In the genomic region with DNA sequence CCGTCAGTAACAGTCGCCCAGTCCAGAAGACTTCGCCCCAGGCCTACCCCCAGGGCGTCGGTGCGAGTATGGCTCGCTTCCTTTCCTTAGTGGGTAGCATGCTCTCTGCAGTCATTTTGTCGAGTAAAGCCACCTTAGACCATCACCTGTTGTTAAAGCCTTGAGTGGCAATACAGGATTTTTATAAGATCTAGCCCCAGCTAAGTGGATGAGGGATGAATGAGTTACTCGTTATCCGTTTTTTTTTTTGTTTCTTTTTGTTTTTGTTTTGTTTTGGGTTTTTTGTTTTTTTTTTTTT, we compare ENCODE assay signal across 1 cellular context.
A peak's percentile ranks its signal among the peaks of the same experiment; 100 is the strongest.
TF ChIP-seq lines count a peak whose summit lies in the region.

No MANE protein-coding gene starts in this region.

TF ChIP-seq in HepG2, 621 proteins besides CTCF, POLR2A, EP300 and RAD21 (continued from another document and continues in another):
- TF ChIP-seq SP5 (CRISPR knock-in tag; IDR thresholded peaks at IDR 0.05; ENCODE audit: borderline replicate concordance, low read depth) (no peak), NR2F6 (IDR thresholded peaks at IDR 0.05) (no peak), NR2F6 (CRISPR knock-in tag; IDR thresholded peaks at IDR 0.05) (no peak), ZNF773 (CRISPR knock-in tag; IDR thresholded peaks at IDR 0.05; ENCODE audit: borderline replicate concordance) (0 out of 2 replicates have a peak, but pooled peaks have one; percentile 3), ZNF44 (CRISPR knock-in tag; IDR thresholded peaks at IDR 0.05) (no peak), ZNF761 (CRISPR knock-in tag; conservative IDR thresholded peaks at IDR 0.05) (0 out of 2 replicates have a peak, but pooled peaks have one; percentile 26), ZFP62 (CRISPR knock-in tag; IDR thresholded peaks at IDR 0.05) (no peak), BRCA1 (CRISPR knock-in tag; IDR thresholded peaks at IDR 0.05) (0 out of 2 replicates have a peak, but pooled peaks have one; percentile 9), ZNF367 (CRISPR knock-in tag; IDR thresholded peaks at IDR 0.05; ENCODE audit: borderline replicate concordance) (no peak), KDM2A (CRISPR knock-in tag; IDR thresholded peaks at IDR 0.05; ENCODE audit: borderline replicate concordance, low read depth) (peak; percentile 65; the same call in 1 of the 2 replicates), ZNF136 (CRISPR knock-in tag; IDR thresholded peaks at IDR 0.05; ENCODE audit: low read depth) (no peak), MAFG (CRISPR knock-in tag; IDR thresholded peaks at IDR 0.05) (no peak), SOX5 (CRISPR knock-in tag; IDR thresholded peaks at IDR 0.05; ENCODE audit: borderline replicate concordance) (0 out of 2 replicates have a peak, but pooled peaks have one; percentile 31), REL (CRISPR knock-in tag; conservative IDR thresholded peaks at IDR 0.05) (no peak), HNRNPK (IDR thresholded peaks at IDR 0.05; ENCODE audit: low read depth, low read length, poor library complexity, severe bottlenecking) (no peak), SCMH1 (CRISPR knock-in tag; IDR thresholded peaks at IDR 0.05; ENCODE audit: borderline replicate concordance) (no peak), ZMYM3 (CRISPR knock-in tag; IDR thresholded peaks at IDR 0.05) (peak; percentile 35; the same call in 1 of the 2 replicates), ZNF331 (CRISPR knock-in tag; IDR thresholded peaks at IDR 0.05) (peak; percentile 15; the same call in 1 of the 2 replicates), NFKBIZ (CRISPR knock-in tag; IDR thresholded peaks at IDR 0.05) (no peak), SNAI1 (CRISPR knock-in tag; IDR thresholded peaks at IDR 0.05; ENCODE audit: borderline replicate concordance) (no peak), HNRNPUL1 (IDR thresholded peaks at IDR 0.05; ENCODE audit: low read depth, low read length) (no peak), ZNF296 (CRISPR knock-in tag; conservative IDR thresholded peaks at IDR 0.05) (no peak), ZNF616 (CRISPR knock-in tag; IDR thresholded peaks at IDR 0.05; ENCODE audit: low read depth) (0 out of 2 replicates have a peak, but pooled peaks have one; percentile 8), PAF1 (CRISPR knock-in tag; IDR thresholded peaks at IDR 0.05) (no peak), SAP130 (CRISPR knock-in tag; IDR thresholded peaks at IDR 0.05; ENCODE audit: low read depth) (0 out of 2 replicates have a peak, but pooled peaks have one; percentile 3), FOXP1 (IDR thresholded peaks at IDR 0.05) (no peak), FOXP1 (CRISPR knock-in tag; IDR thresholded peaks at IDR 0.05) (no peak), NFE2L2 (IDR thresholded peaks at IDR 0.05; ENCODE audit: low read length) (no peak), THAP11 (CRISPR knock-in tag; IDR thresholded peaks at IDR 0.05) (no peak), DMAP1 (CRISPR knock-in tag; IDR thresholded peaks at IDR 0.05) (no peak), ARID2 (CRISPR knock-in tag; IDR thresholded peaks at IDR 0.05; ENCODE audit: borderline replicate concordance) (no peak), ZNF615 (CRISPR knock-in tag; IDR thresholded peaks at IDR 0.05; ENCODE audit: borderline replicate concordance) (no peak), RFX1 (IDR thresholded peaks at IDR 0.05) (no peak), ZNF839 (CRISPR knock-in tag; IDR thresholded peaks at IDR 0.05; ENCODE audit: borderline replicate concordance) (no peak), ATM (IDR thresholded peaks at IDR 0.05; ENCODE audit: borderline replicate concordance) (no peak)
- TF ChIP-seq, protein P1, sequence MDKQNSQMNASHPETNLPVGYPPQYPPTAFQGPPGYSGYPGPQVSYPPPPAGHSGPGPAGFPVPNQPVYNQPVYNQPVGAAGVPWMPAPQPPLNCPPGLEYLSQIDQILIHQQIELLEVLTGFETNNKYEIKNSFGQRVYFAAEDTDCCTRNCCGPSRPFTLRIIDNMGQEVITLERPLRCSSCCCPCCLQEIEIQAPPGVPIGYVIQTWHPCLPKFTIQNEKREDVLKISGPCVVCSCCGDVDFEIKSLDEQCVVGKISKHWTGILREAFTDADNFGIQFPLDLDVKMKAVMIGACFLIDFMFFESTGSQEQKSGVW (CRISPR knock-in tag; IDR thresholded peaks at IDR 0.05; ENCODE audit: borderline replicate concordance), result no peak
- TF ChIP-seq, protein P2, sequence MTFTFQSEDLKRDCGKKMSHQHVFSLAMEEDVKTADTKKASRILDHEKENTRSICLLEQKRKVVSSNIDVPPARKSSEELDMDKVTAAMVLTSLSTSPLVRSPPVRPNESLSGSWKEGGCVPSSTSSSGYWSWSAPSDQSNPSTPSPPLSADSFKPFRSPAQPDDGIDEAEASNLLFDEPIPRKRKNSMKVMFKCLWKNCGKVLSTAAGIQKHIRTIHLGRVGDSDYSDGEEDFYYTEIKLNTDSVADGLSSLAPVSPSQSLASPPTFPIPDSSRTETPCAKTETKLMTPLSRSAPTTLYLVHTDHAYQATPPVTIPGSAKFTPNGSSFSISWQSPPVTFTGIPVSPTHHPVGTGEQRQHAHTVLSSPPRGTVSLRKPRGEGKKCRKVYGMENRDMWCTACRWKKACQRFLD (CRISPR knock-in tag; IDR thresholded peaks at IDR 0.05; ENCODE audit: borderline replicate concordance), result no peak
- TF ChIP-seq, protein P3, sequence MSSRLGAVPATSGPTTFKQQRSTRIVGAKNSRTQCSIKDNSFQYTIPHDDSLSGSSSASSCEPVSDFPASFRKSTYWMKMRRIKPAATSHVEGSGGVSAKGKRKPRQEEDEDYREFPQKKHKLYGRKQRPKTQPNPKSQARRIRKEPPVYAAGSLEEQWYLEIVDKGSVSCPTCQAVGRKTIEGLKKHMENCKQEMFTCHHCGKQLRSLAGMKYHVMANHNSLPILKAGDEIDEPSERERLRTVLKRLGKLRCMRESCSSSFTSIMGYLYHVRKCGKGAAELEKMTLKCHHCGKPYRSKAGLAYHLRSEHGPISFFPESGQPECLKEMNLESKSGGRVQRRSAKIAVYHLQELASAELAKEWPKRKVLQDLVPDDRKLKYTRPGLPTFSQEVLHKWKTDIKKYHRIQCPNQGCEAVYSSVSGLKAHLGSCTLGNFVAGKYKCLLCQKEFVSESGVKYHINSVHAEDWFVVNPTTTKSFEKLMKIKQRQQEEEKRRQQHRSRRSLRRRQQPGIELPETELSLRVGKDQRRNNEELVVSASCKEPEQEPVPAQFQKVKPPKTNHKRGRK (CRISPR knock-in tag; IDR thresholded peaks at IDR 0.05), result 0 out of 2 replicates have a peak, but pooled peaks have one; percentile 47
- TF ChIP-seq, protein P4, sequence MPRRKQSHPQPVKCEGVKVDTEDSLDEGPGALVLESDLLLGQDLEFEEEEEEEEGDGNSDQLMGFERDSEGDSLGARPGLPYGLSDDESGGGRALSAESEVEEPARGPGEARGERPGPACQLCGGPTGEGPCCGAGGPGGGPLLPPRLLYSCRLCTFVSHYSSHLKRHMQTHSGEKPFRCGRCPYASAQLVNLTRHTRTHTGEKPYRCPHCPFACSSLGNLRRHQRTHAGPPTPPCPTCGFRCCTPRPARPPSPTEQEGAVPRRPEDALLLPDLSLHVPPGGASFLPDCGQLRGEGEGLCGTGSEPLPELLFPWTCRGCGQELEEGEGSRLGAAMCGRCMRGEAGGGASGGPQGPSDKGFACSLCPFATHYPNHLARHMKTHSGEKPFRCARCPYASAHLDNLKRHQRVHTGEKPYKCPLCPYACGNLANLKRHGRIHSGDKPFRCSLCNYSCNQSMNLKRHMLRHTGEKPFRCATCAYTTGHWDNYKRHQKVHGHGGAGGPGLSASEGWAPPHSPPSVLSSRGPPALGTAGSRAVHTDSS (CRISPR knock-in tag; conservative IDR thresholded peaks at IDR 0.05), result 0 out of 2 replicates have a peak, but pooled peaks have one; percentile 4
- TF ChIP-seq, protein P5, sequence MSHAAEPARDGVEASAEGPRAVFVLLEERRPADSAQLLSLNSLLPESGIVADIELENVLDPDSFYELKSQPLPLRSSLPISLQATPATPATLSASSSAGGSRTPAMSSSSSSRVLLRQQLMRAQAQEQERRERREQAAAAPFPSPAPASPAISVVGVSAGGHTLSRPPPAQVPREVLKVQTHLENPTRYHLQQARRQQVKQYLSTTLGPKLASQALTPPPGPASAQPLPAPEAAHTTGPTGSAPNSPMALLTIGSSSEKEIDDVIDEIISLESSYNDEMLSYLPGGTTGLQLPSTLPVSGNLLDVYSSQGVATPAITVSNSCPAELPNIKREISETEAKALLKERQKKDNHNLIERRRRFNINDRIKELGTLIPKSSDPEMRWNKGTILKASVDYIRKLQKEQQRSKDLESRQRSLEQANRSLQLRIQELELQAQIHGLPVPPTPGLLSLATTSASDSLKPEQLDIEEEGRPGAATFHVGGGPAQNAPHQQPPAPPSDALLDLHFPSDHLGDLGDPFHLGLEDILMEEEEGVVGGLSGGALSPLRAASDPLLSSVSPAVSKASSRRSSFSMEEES (CRISPR knock-in tag; IDR thresholded peaks at IDR 0.05), result no peak
- TF ChIP-seq, protein P6, sequence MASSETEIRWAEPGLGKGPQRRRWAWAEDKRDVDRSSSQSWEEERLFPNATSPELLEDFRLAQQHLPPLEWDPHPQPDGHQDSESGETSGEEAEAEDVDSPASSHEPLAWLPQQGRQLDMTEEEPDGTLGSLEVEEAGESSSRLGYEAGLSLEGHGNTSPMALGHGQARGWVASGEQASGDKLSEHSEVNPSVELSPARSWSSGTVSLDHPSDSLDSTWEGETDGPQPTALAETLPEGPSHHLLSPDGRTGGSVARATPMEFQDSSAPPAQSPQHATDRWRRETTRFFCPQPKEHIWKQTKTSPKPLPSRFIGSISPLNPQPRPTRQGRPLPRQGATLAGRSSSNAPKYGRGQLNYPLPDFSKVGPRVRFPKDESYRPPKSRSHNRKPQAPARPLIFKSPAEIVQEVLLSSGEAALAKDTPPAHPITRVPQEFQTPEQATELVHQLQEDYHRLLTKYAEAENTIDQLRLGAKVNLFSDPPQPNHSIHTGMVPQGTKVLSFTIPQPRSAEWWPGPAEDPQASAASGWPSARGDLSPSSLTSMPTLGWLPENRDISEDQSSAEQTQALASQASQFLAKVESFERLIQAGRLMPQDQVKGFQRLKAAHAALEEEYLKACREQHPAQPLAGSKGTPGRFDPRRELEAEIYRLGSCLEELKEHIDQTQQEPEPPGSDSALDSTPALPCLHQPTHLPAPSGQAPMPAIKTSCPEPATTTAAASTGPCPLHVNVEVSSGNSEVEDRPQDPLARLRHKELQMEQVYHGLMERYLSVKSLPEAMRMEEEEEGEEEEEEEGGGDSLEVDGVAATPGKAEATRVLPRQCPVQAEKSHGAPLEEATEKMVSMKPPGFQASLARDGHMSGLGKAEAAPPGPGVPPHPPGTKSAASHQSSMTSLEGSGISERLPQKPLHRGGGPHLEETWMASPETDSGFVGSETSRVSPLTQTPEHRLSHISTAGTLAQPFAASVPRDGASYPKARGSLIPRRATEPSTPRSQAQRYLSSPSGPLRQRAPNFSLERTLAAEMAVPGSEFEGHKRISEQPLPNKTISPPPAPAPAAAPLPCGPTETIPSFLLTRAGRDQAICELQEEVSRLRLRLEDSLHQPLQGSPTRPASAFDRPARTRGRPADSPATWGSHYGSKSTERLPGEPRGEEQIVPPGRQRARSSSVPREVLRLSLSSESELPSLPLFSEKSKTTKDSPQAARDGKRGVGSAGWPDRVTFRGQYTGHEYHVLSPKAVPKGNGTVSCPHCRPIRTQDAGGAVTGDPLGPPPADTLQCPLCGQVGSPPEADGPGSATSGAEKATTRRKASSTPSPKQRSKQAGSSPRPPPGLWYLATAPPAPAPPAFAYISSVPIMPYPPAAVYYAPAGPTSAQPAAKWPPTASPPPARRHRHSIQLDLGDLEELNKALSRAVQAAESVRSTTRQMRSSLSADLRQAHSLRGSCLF (CRISPR knock-in tag; IDR thresholded peaks at IDR 0.05; ENCODE audit: borderline replicate concordance), result no peak
- TF ChIP-seq, protein P7, sequence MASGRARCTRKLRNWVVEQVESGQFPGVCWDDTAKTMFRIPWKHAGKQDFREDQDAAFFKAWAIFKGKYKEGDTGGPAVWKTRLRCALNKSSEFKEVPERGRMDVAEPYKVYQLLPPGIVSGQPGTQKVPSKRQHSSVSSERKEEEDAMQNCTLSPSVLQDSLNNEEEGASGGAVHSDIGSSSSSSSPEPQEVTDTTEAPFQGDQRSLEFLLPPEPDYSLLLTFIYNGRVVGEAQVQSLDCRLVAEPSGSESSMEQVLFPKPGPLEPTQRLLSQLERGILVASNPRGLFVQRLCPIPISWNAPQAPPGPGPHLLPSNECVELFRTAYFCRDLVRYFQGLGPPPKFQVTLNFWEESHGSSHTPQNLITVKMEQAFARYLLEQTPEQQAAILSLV (CRISPR knock-in tag; IDR thresholded peaks at IDR 0.05; ENCODE audit: borderline replicate concordance), result 0 out of 2 replicates have a peak, but pooled peaks have one; percentile 14
- TF ChIP-seq, protein P8, sequence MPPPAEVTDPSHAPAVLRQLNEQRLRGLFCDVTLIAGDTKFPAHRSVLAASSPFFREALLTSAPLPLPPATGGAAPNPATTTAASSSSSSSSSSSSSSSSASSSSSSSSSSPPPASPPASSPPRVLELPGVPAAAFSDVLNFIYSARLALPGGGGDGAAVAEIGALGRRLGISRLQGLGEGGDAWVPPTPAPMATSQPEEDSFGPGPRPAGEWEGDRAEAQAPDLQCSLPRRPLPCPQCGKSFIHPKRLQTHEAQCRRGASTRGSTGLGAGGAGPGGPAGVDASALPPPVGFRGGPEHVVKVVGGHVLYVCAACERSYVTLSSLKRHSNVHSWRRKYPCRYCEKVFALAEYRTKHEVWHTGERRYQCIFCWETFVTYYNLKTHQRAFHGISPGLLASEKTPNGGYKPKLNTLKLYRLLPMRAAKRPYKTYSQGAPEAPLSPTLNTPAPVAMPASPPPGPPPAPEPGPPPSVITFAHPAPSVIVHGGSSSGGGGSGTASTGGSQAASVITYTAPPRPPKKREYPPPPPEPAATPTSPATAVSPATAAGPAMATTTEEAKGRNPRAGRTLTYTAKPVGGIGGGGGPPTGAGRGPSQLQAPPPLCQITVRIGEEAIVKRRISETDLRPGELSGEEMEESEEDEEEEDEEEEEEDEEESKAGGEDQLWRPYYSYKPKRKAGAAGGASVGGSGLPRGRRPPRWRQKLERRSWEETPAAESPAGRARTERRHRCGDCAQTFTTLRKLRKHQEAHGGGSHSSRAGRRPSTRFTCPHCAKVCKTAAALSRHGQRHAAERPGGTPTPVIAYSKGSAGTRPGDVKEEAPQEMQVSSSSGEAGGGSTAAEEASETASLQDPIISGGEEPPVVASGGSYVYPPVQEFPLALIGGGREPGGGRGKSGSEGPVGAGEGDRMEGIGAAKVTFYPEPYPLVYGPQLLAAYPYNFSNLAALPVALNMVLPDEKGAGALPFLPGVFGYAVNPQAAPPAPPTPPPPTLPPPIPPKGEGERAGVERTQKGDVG (CRISPR knock-in tag; IDR thresholded peaks at IDR 0.05; ENCODE audit: borderline replicate concordance), result no peak
- TF ChIP-seq, protein P9, sequence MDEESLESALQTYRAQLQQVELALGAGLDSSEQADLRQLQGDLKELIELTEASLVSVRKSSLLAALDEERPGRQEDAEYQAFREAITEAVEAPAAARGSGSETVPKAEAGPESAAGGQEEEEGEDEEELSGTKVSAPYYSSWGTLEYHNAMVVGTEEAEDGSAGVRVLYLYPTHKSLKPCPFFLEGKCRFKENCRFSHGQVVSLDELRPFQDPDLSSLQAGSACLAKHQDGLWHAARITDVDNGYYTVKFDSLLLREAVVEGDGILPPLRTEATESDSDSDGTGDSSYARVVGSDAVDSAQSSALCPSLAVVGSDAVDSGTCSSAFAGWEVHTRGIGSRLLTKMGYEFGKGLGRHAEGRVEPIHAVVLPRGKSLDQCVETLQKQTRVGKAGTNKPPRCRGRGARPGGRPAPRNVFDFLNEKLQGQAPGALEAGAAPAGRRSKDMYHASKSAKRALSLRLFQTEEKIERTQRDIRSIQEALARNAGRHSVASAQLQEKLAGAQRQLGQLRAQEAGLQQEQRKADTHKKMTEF (CRISPR knock-in tag; IDR thresholded peaks at IDR 0.05), result no peak
- TF ChIP-seq, protein P10, sequence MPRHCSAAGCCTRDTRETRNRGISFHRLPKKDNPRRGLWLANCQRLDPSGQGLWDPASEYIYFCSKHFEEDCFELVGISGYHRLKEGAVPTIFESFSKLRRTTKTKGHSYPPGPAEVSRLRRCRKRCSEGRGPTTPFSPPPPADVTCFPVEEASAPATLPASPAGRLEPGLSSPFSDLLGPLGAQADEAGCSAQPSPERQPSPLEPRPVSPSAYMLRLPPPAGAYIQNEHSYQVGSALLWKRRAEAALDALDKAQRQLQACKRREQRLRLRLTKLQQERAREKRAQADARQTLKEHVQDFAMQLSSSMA (CRISPR knock-in tag; IDR thresholded peaks at IDR 0.05), result peak; percentile 17; the same call in 1 of the 2 replicates
